Comparison of ENCODE assay signal across 6 cellular contexts in the genomic region with DNA sequence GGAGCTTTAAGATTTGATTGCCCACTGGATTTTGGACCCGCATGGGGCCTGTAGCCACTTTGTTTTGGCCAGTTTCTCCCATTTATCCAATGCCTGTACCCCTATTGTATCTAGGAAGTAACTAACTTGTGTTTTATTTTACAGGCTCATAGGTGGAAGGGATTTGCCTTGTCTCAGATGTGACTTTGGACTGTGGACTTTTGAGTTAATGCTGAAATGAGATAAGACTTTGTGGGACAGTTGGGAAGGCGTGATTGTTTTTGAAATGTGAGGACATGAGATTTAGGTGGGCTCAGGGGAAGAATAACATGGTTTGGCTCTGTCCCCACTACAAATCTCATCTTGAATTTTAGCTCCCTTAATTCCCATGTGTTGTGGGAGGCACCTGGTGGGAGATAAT.
"Had no signal": no experiment of that assay in that cellular context is flagged by ENCODE, and none has a peak within 500 bp of the region (broad histone marks: within the 10 kb centered on the region; RNA-seq: fewer than 3 reads in every experiment).

No MANE protein-coding gene starts in this region.

- DNase-seq: H9, HCEC 1CT had no signal

- FAIRE-seq: H1, H54, HTR-8/SVneo had no signal

- H2AFZ ChIP-seq: GM23338 had no signal

- H3K4me2 ChIP-seq: GM23338 had no signal

- ATAC-seq: GM23338 had no signal

- H3K4me3 ChIP-seq: GM23338 had no signal
